Comparison of ENCODE assay signal across 22 cellular contexts in the genomic region with DNA sequence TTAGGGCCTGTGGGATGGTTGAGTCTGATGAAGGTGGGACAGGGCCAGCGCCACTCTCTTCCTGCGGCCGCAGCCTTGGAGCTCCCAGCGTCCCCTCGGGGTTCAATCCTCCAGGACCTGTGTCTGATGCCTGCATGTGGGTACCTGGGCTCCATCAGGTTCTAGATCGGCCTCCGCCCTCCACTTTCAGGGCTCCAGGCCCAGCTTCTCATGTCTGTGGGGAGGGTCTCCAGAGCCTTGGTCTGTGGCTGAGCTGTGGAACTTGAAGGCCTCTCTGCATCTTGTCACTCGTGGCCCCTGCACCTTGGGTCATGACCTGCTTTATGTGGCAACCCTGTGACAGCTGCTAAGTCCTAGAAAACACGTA.
"Had no signal": no experiment of that assay in that cellular context is flagged by ENCODE, and none has a peak within 500 bp of the region (broad histone marks: within the 10 kb centered on the region; RNA-seq: fewer than 3 reads in every experiment).

No MANE protein-coding gene starts in this region.

- H3K36me3 ChIP-seq: colonic mucosa, neural progenitor cell had no signal

- H2AFZ ChIP-seq: neural progenitor cell had no signal

- ATAC-seq: activated T-cell treated with anti-CD3 and anti-CD28 coated beads, Interleukin-2, amount 50 U/mL, for 72 hours; effector memory CD8-positive, alpha-beta T cell; pancreas; SK-N-SH treated with all-trans-retinoic acid at 6 μM for 48 hours had no signal

- DNase-seq: activated CD4-positive, alpha-beta memory T cell treated with anti-CD3 and anti-CD28 coated beads for 36 hours; activated CD4-positive, alpha-beta T cell treated with anti-CD3 and anti-CD28 coated beads for 48 hours; activated gamma-delta T cell; activated T-cell treated with anti-CD3 and anti-CD28 coated beads, Interleukin-2, amount 50 U/mL, for 72 hours; brain microvascular endothelial cell; central memory CD4-positive, alpha-beta T cell; colonic mucosa; effector memory CD8-positive, alpha-beta T cell; hippocampal formation; mesenchymal stem cell; naive B cell; stimulated activated CD4-positive, alpha-beta T cell treated with anti-CD3 and anti-CD28 coated beads, Interleukin-2, amount 100 ng/mL, for 48 hours; stimulated activated naive CD4-positive, alpha-beta T cell treated with Interleukin-2 at 50 U/mL for 16 hours had no signal

- H3K4me3 ChIP-seq: ascending aorta, colonic mucosa, dorsolateral prefrontal cortex, esophagus muscularis mucosa, neural progenitor cell, pancreas, thoracic aorta, upper lobe of left lung had no signal

- H3K4me3 Mint-ChIP-seq: activated CD4-positive, alpha-beta memory T cell treated with anti-CD3 and anti-CD28 coated beads for 36 hours; activated naive CD4-positive, alpha-beta T cell treated with anti-CD3 and anti-CD28 coated beads, Interleukin-2, amount 50 U/mL, for 24 hours; activated T-cell treated with anti-CD3 and anti-CD28 coated beads, Interleukin-2, amount 50 U/mL, for 72 hours; effector memory CD8-positive, alpha-beta T cell; naive B cell; neural progenitor cell had no signal

- H3K27me3 ChIP-seq: ascending aorta, brain microvascular endothelial cell, colonic mucosa, dorsolateral prefrontal cortex, esophagus muscularis mucosa, neural progenitor cell, pancreas, upper lobe of left lung had no signal

- H3K4me1 Mint-ChIP-seq: activated naive CD4-positive, alpha-beta T cell treated with anti-CD3 and anti-CD28 coated beads, Interleukin-2, amount 50 U/mL, for 24 hours; naive B cell; neural progenitor cell had no signal

- H3K4me2 ChIP-seq: neural progenitor cell had no signal

- H3K27ac Mint-ChIP-seq: activated CD4-positive, alpha-beta memory T cell treated with anti-CD3 and anti-CD28 coated beads for 36 hours; activated naive CD4-positive, alpha-beta T cell treated with anti-CD3 and anti-CD28 coated beads, Interleukin-2, amount 50 U/mL, for 24 hours; activated T-cell treated with anti-CD3 and anti-CD28 coated beads, Interleukin-2, amount 50 U/mL, for 72 hours; naive B cell; neural progenitor cell had no signal

- H3K9me3 Mint-ChIP-seq: activated CD4-positive, alpha-beta memory T cell treated with anti-CD3 and anti-CD28 coated beads for 36 hours; activated naive CD4-positive, alpha-beta T cell treated with anti-CD3 and anti-CD28 coated beads, Interleukin-2, amount 50 U/mL, for 24 hours; activated T-cell treated with anti-CD3 and anti-CD28 coated beads, Interleukin-2, amount 50 U/mL, for 72 hours; effector memory CD8-positive, alpha-beta T cell; naive B cell; neural progenitor cell had no signal

- H3K9ac ChIP-seq: neural progenitor cell had no signal

- H3K27ac ChIP-seq: ascending aorta, brain microvascular endothelial cell, colonic mucosa, dorsolateral prefrontal cortex, esophagus muscularis mucosa, neural progenitor cell, pancreas, thoracic aorta, upper lobe of left lung had no signal

- H3K9me3 ChIP-seq: ascending aorta, colonic mucosa, esophagus muscularis mucosa, pancreas, thoracic aorta, upper lobe of left lung had no signal

- H3K4me1 ChIP-seq: ascending aorta, colonic mucosa, neural progenitor cell, pancreas, upper lobe of left lung had no signal

- H3K27me3 Mint-ChIP-seq: activated CD4-positive, alpha-beta memory T cell treated with anti-CD3 and anti-CD28 coated beads for 36 hours; activated naive CD4-positive, alpha-beta T cell treated with anti-CD3 and anti-CD28 coated beads, Interleukin-2, amount 50 U/mL, for 24 hours; effector memory CD8-positive, alpha-beta T cell; naive B cell had no signal
